In the genomic region with DNA sequence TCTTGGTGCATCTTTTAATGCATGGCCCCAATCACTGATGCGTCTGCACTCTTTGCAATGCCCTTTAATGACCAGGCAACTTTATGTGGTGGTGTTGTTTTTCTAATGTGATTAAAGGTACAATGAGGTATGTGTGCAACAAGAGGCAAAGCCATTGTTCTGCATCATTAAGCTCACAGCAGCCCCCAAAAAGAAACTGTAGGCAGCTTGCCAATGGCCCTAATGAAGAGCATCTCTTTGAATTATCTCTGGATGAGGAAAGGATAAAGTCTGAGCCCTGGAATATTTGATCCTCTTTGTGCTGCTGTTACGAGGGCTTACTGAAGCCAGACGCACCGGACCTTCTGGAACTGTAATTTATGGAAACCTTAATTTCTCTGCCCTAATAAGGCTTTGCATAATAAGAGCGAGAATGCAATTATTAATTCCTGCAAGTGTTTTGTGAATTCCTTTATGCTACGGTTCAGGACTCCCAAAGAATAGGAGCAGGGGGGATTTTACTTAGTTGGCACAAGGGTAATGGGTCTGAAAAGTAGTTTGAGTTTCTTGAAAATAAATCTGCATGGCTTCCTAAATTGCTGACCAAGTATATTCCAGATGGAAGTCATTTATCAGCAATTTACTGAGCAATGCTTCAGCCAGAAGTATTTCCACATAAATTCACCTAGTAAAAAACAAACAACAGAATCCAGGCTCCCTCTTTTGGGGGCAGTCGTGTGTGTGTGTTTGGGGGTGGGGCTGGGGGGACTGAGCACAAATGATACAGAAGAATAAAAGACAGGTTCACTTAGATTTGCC, we compare ENCODE assay signal across 23 cellular contexts.
DNase-seq lines count a peak whose midpoint lies in the region; ATAC-seq, FAIRE-seq and TF ChIP-seq lines count a peak whose summit lies in the region.
"Had no signal": no experiment of that assay in that cellular context is flagged by ENCODE, and none has a peak within 500 bp of the region (broad histone marks: within the 10 kb centered on the region; RNA-seq: fewer than 3 reads in every experiment).

No MANE protein-coding gene starts in this region.

- no peaks in the 10 kb centered on the region for H3K27me3 Mint-ChIP-seq in nephron (ENCODE audit: low read depth)
- H3K27me3 Mint-ChIP-seq in CD8-positive, alpha-beta memory T cell, result peaks cover 0 to 1% of the 10 kb centered on the region in 2 donors
- H3K27me3 Mint-ChIP-seq: stimulated activated naive CD8-positive, alpha-beta T cell treated with anti-CD3 and anti-CD28 coated beads, Interleukin-15, amount 100 ng/mL, for 72 hours had no signal

- DNase-seq in A549 (ENCODE audit: low read depth in 1 of 2, low spot score in 1 of 2), result no peak
- peak; percentile 69 for DNase-seq in NCI-H1092 treated with DMSO at 0.1 percent for 48 hours (lab: John Stamatoyannopoulos, UW)
- DNase-seq in NCI-H82 treated with DMSO at 0.1 percent for 48 hours (lab: John Stamatoyannopoulos, UW; ENCODE audit: unreplicated experiment), result peak; percentile 96
- no peak for DNase-seq in GM10248 (ENCODE audit: extremely low spot score)
- DNase-seq in CD8-positive, alpha-beta memory T cell, result no peak
- DNase-seq: activated CD4-positive, alpha-beta T cell treated with anti-CD3 and anti-CD28 coated beads for 4 hours; activated CD8-positive, alpha-beta memory T cell treated with anti-CD3 and anti-CD28 coated beads, Interleukin-2, amount 50 U/mL, for 4 hours; activated effector memory CD4-positive, alpha-beta T cell treated with Interleukin-2 at 50 U/mL for 16 hours; amniotic stem cell; dermis blood vessel endothelial cell; hippocampal formation; islet precursor cell; KG1; MV-4-11; stimulated activated CD4-positive, alpha-beta T cell treated with anti-CD3 and anti-CD28 coated beads, Interleukin-2, amount 100 ng/mL, for 24 hours; stimulated activated naive CD8-positive, alpha-beta T cell treated with anti-CD3 and anti-CD28 coated beads, Interleukin-15, amount 100 ng/mL, for 72 hours had no signal

- ATAC-seq in A549, result no peak
- ATAC-seq in GM21619 (IDR thresholded peaks at IDR 0.05; ENCODE audit: unreplicated experiment), result no peak
- no peak for ATAC-seq in GM18873 (IDR thresholded peaks at IDR 0.05; ENCODE audit: low FRiP score, unreplicated experiment)

- peak overlapping the region; percentile 67 to 74 (median 73) for H3K4me3 Mint-ChIP-seq in nephron
- no peak overlapping the region for H3K4me3 Mint-ChIP-seq in CD8-positive, alpha-beta memory T cell
- H3K4me3 Mint-ChIP-seq: CD14-positive monocyte; stimulated activated naive CD8-positive, alpha-beta T cell treated with anti-CD3 and anti-CD28 coated beads, Interleukin-15, amount 100 ng/mL, for 72 hours had no signal

- H3K9me3 ChIP-seq in A549, result no peaks in the 10 kb centered on the region
- H3K9me3 ChIP-seq in CD8-positive, alpha-beta memory T cell (ENCODE audit: low read length), result no peaks in the 10 kb centered on the region

- TF ChIP-seq RAD21 in A549 (conservative IDR thresholded peaks at IDR 0.05 in 1 of 2, IDR thresholded peaks at IDR 0.05 in 1 of 2), result no peak

- no peaks in the 10 kb centered on the region for H3K4me1 ChIP-seq in A549
- H3K4me1 ChIP-seq in CD8-positive, alpha-beta memory T cell (ENCODE audit: insufficient read depth, low read length), result no peaks in the 10 kb centered on the region

- no peak overlapping the region for H3K4me3 ChIP-seq in A549
- no peak overlapping the region for H3K4me3 ChIP-seq in CD8-positive, alpha-beta memory T cell (ENCODE audit: low read length)

- TF ChIP-seq EP300 in A549 (IDR thresholded peaks at IDR 0.05), result no peak

- no peaks in the 10 kb centered on the region for H3K36me3 ChIP-seq in CD8-positive, alpha-beta memory T cell (ENCODE audit: insufficient read depth, low read length)
- H3K36me3 ChIP-seq: cardiac muscle cell had no signal

- CTCF ChIA-PET in A549 (lab: Yijun Ruan, JAX) (interaction anchor here (0.7 to 1.3 kb wide), 5 partner anchors 13 to 1712 kb away, joined by 3 to 4 read pairs (median 3); no protein-coding TSS in a partner anchor), GM10248 (lab: Yijun Ruan, JAX) (interaction anchor here (0.6 to 3.8 kb wide), 12 partner anchors 12 to 330 kb away, joined by 3 to 22 read pairs (median 4); no protein-coding TSS in a partner anchor)
- CTCF ChIA-PET in CD8-positive, alpha-beta memory T cell (lab: Charles Lee), result no interaction called here

- no peak for TF ChIP-seq CTCF in A549 (IDR thresholded peaks at IDR 0.05)
- TF ChIP-seq CTCF in nephron (IDR thresholded peaks at IDR 0.05; ENCODE audit: unreplicated experiment in 3 of 3), result no peak
- TF ChIP-seq CTCF in GM10248 (IDR thresholded peaks at IDR 0.05; ENCODE audit: control extremely low read depth, extremely low read depth, low read depth, missing control alignments), result no peak

- H3K36me3 Mint-ChIP-seq in nephron (ENCODE audit: low read depth), result peaks cover 4% of the 10 kb centered on the region
- H3K36me3 Mint-ChIP-seq in CD8-positive, alpha-beta memory T cell, result no peaks in the 10 kb centered on the region
- H3K36me3 Mint-ChIP-seq: CD14-positive monocyte had no signal

- H3K27ac ChIP-seq in A549, result no peak overlapping the region
- no peak overlapping the region for H3K27ac ChIP-seq in CD8-positive, alpha-beta memory T cell (ENCODE audit: low read depth, low read length)
- H3K27ac ChIP-seq: cardiac muscle cell had no signal

- no peak for FAIRE-seq in A549 (lab: Jason Lieb, UNC)
- FAIRE-seq: endothelial cell of umbilical vein, TTC549 had no signal

- TF ChIP-seq POLR2A in A549 (IDR thresholded peaks at IDR 0.05; ENCODE audit: low read length), result no peak

- POLR2A ChIA-PET in A549 (lab: Yijun Ruan, JAX), result no interaction called here
- POLR2A ChIA-PET in GM10248 (lab: Yijun Ruan, JAX), result no interaction called here
- POLR2A ChIA-PET in CD8-positive, alpha-beta memory T cell (lab: Charles Lee), result no interaction called here

- no peaks in the 10 kb centered on the region for H3K27me3 ChIP-seq in CD8-positive, alpha-beta memory T cell (ENCODE audit: insufficient read depth, low read length, poor library complexity, severe bottlenecking)
- H3K27me3 ChIP-seq: cardiac muscle cell had no signal

- peak overlapping the region; percentile 61 to 91 (median 82) for H3K27ac Mint-ChIP-seq in nephron
- no peak overlapping the region for H3K27ac Mint-ChIP-seq in CD8-positive, alpha-beta memory T cell
- H3K27ac Mint-ChIP-seq: CD14-positive monocyte; stimulated activated naive CD8-positive, alpha-beta T cell treated with anti-CD3 and anti-CD28 coated beads, Interleukin-15, amount 100 ng/mL, for 72 hours had no signal

- no peaks in the 10 kb centered on the region for H3K9me3 Mint-ChIP-seq in nephron
- H3K9me3 Mint-ChIP-seq in CD8-positive, alpha-beta memory T cell, result peaks cover 0 to 4% (median 0%) of the 10 kb centered on the region in 5 donors
- H3K9me3 Mint-ChIP-seq: CD14-positive monocyte; stimulated activated naive CD8-positive, alpha-beta T cell treated with anti-CD3 and anti-CD28 coated beads, Interleukin-15, amount 100 ng/mL, for 72 hours had no signal

- H3K4me1 Mint-ChIP-seq in nephron, result peaks cover 87% of the 10 kb centered on the region
- H3K4me1 Mint-ChIP-seq in CD8-positive, alpha-beta memory T cell, result no peaks in the 10 kb centered on the region
- H3K4me1 Mint-ChIP-seq: CD14-positive monocyte; stimulated activated naive CD8-positive, alpha-beta T cell treated with anti-CD3 and anti-CD28 coated beads, Interleukin-15, amount 100 ng/mL, for 72 hours had no signal

- no peak overlapping the region for H3K4me2 ChIP-seq in A549

- 12% methylated on average over 7 of the region's 7 CpGs for WGBS in A549 (ENCODE audit: missing lambda C conversion rate)

TF ChIP-seq in A549, 52 proteins besides CTCF, POLR2A, EP300 and RAD21:
- TF ChIP-seq SREBF2 (IDR thresholded peaks at IDR 0.05), result no peak
- peak; percentile 69 for TF ChIP-seq MAFK (IDR thresholded peaks at IDR 0.05; ENCODE audit: partially characterized antibody)

Comparison
In these comparisons a context has a peak if more than half of its experiments do, and no peak if none do; other contexts are left out.
1. DNase-seq: peak in NCI-H1092 treated with DMSO at 0.1 percent for 48 hours (single experiment) and NCI-H82 treated with DMSO at 0.1 percent for 48 hours (single experiment); none in A549 (0 of 2), GM10248 (single experiment) and CD8-positive, alpha-beta memory T cell (0 of 5).
2. H3K27ac Mint-ChIP-seq: peak in nephron (3 of 3); none in CD8-positive, alpha-beta memory T cell (0 of 8).
3. H3K4me3 Mint-ChIP-seq: peak in nephron (3 of 3); none in CD8-positive, alpha-beta memory T cell (0 of 7).